In the genomic region with DNA sequence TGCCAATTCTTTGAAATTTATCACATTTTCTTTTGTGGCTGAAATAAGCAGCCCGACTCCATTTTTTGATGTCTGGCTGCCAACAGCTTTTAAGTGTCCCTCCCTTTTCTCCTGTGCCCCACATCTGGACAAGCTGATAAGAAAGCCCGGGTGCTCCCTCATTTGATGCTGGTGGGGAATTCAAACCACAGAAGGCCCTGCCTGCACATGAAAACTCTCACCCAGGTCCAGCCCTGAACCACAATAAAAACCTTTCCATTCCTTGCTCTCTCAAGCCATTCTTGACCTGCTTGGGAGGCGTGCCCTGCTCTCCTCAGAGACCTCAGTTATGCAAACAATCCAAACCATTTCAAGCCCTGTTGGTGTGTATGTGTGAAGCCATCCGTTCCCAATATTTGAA, we compare ENCODE assay signal across 17 cellular contexts.
DNase-seq lines count a peak whose midpoint lies in the region; ATAC-seq, FAIRE-seq and TF ChIP-seq lines count a peak whose summit lies in the region.
"Had no signal": no experiment of that assay in that cellular context is flagged by ENCODE, and none has a peak within 500 bp of the region (broad histone marks: within the 10 kb centered on the region; RNA-seq: fewer than 3 reads in every experiment).

No MANE protein-coding gene starts in this region.

- H3K36me3 ChIP-seq in left lung (no peaks in the 10 kb centered on the region), kidney (ENCODE audit: control insufficient read depth in 1 of 2, insufficient read depth in 2 of 2, low read length in 2 of 2) (no peaks in the 10 kb centered on the region), gastrocnemius medialis (no peaks in the 10 kb centered on the region)

- in situ Hi-C loops in gastrocnemius medialis (cut with MboI; ENCODE audit: low sequenced_read_pairs in 4 of 4) = no loop called here

- ATAC-seq in left lung = peak; percentile 78
- ATAC-seq in HG02970 (IDR thresholded peaks at IDR 0.05; ENCODE audit: low FRiP score, unreplicated experiment) = no peak
- no peak for ATAC-seq in gastrocnemius medialis

- intact Hi-C loops in left lung (cut with DNase I) (no loop called here), kidney (cut with DNase I) (no loop called here), gastrocnemius medialis (cut with DNase I; ENCODE audit: low total_unique reads) (no loop called here)

- H3K9ac ChIP-seq in kidney (ENCODE audit: low read length in 2 of 2) = no peak overlapping the region

- H3K4me3 ChIP-seq in left lung (no peak overlapping the region), kidney (ENCODE audit: low read length in 2 of 2) (no peak overlapping the region), gastrocnemius medialis (no peak overlapping the region)

- H3K27ac ChIP-seq in left lung = no peak overlapping the region
- no peak overlapping the region for H3K27ac ChIP-seq in kidney (ENCODE audit: low read depth in 2 of 2, low read length in 2 of 2)
- no peak overlapping the region for H3K27ac ChIP-seq in gastrocnemius medialis

- H3K9me3 ChIP-seq in left lung (peaks cover 0 to 35% of the 10 kb centered on the region in 2 donors), kidney (ENCODE audit: control insufficient read depth in 1 of 2, low read length in 2 of 2) (peaks cover 9 to 21% of the 10 kb centered on the region in 2 donors), gastrocnemius medialis (peaks cover 0 to 18% (median 7%) of the 10 kb centered on the region in 3 donors)

- H3K27me3 ChIP-seq in left lung (peaks cover 7 to 30% of the 10 kb centered on the region in 2 donors), gastrocnemius medialis (peaks cover 12 to 17% (median 16%) of the 10 kb centered on the region in 3 donors)

- no peak for TF ChIP-seq POLR2A in gastrocnemius medialis (IDR thresholded peaks at IDR 0.05)

- no peak for FAIRE-seq in kidney (lab: Jason Lieb, UNC)
- FAIRE-seq: H54 had no signal

- no peaks in the 10 kb centered on the region for H3K4me1 ChIP-seq in left lung
- no peaks in the 10 kb centered on the region for H3K4me1 ChIP-seq in kidney (ENCODE audit: control insufficient read depth in 1 of 2, insufficient read depth in 1 of 2, low read depth in 1 of 2, low read length in 2 of 2)
- H3K4me1 ChIP-seq in gastrocnemius medialis = no peaks in the 10 kb centered on the region

- TF ChIP-seq CTCF in left lung (IDR thresholded peaks at IDR 0.05) (no peak), kidney (IDR thresholded peaks at IDR 0.05; ENCODE audit: borderline replicate concordance, extremely low read depth, insufficient read depth) (no peak), gastrocnemius medialis (IDR thresholded peaks at IDR 0.05 in 4 of 5, conservative IDR thresholded peaks at IDR 0.05 in 1 of 5) (no peak)

- DNase-seq in SW480 (ENCODE audit: low spot score) = peak; percentile 39
- DNase-seq in astrocyte of the hippocampus (ENCODE audit: low read depth, low spot score) = peak; percentile 54
- DNase-seq in left lung = no peak
- DNase-seq in NCI-H1092 treated with DMSO at 0.1 percent for 48 hours (lab: John Stamatoyannopoulos, UW) = no peak
- no peak for DNase-seq in kidney
- no peak for DNase-seq in gastrocnemius medialis
- DNase-seq: ACHN; Calu3; CD4-positive, CD25-positive, alpha-beta regulatory T cell; DMS53; HFFc6; Karpas-422; MM.1S; NCI-H187; NK-92 treated with Interleukin-12 subunit alpha and Interleukin-12 subunit beta, amount 100 ng/mL, for 24 hours had no signal

Comparison
In these comparisons a context has a peak if more than half of its experiments do, and no peak if none do; other contexts are left out.
1. DNase-seq: peak in SW480 (single experiment) and astrocyte of the hippocampus (single experiment); none in left lung (0 of 2), NCI-H1092 treated with DMSO at 0.1 percent for 48 hours (single experiment), kidney (single experiment) and gastrocnemius medialis (0 of 2).